20 cellular contexts compared by ENCODE assay signal in genomic region chr16:14963281-14964173, GRCh38. TPM values are rescaled to one million over a fixed set of nuclear protein-coding genes. Genes with fewer than 3 reads are reported as not detected.
DNase-seq lines count a peak whose midpoint lies in the region; ATAC-seq and TF ChIP-seq lines count a peak whose summit lies in the region.
"Had no signal": no experiment of that assay in that cellular context is flagged by ENCODE, and none has a peak within 500 bp of the region (broad histone marks: within the 10 kb centered on the region; RNA-seq: fewer than 3 reads in every experiment).

No MANE protein-coding gene starts in this region.

- H3K36me3 ChIP-seq in mucosa of descending colon (ENCODE audit: low read depth) (no peaks in the 10 kb centered on the region), upper lobe of right lung (no peaks in the 10 kb centered on the region)
- H3K36me3 ChIP-seq: MG63, SJSA1 had no signal

- no peak overlapping the region for H2AK5ac ChIP-seq in H9 (ENCODE audit: insufficient read length, low read length)

- H3K4ac ChIP-seq in H9 (ENCODE audit: low read depth, low read length): no peak overlapping the region

- no peak overlapping the region for H3K23ac ChIP-seq in H9 (ENCODE audit: insufficient read length, low read depth, low read length)

- CTCF ChIA-PET in activated CD8-positive, alpha-beta T cell treated with anti-CD3 and anti-CD28 coated beads for 36 hours (lab: Charles Lee): no interaction called here

- no peak overlapping the region for H3K18ac ChIP-seq in H9 (ENCODE audit: insufficient read length, low read depth, low read length)

- H4K91ac ChIP-seq in H9 (ENCODE audit: insufficient read length, low read depth, low read length): no peak overlapping the region

- H3K14ac ChIP-seq in H9 (ENCODE audit: insufficient read depth, low read length): no peak overlapping the region

- H2BK5ac ChIP-seq in H9 (ENCODE audit: insufficient read length, low read length): no peak overlapping the region

- H4K5ac ChIP-seq in H9 (ENCODE audit: insufficient read length, low read depth, low read length): no peak overlapping the region

- H3K23me2 ChIP-seq in H9 (ENCODE audit: insufficient read length, low read depth, low read length, poor library complexity, severe bottlenecking): no peaks in the 10 kb centered on the region

- no peaks in the 10 kb centered on the region for H3K79me2 ChIP-seq in H9 (ENCODE audit: insufficient read depth, low read length)

- no peak overlapping the region for H3K27ac Mint-ChIP-seq in H9
- H3K27ac Mint-ChIP-seq in chondrocyte (ENCODE audit: unreplicated experiment): no peak overlapping the region
- H3K27ac Mint-ChIP-seq in activated CD8-positive, alpha-beta T cell treated with anti-CD3 and anti-CD28 coated beads for 36 hours: no peak overlapping the region
- H3K27ac Mint-ChIP-seq: B cell; CD8-positive, alpha-beta T cell had no signal

- H3K9ac ChIP-seq in H9 (ENCODE audit: extremely low read depth, insufficient read length, low read length): no peak overlapping the region

- H2BK12ac ChIP-seq in H9 (ENCODE audit: insufficient read length, low read depth, low read length): no peak overlapping the region

- no peak for TF ChIP-seq CTCF in H9 (conservative IDR thresholded peaks at IDR 0.05)
- no peak for TF ChIP-seq CTCF in chondrocyte (IDR thresholded peaks at IDR 0.05)
- no peak for TF ChIP-seq CTCF in mucosa of descending colon (IDR thresholded peaks at IDR 0.05)
- no peak for TF ChIP-seq CTCF in upper lobe of right lung (IDR thresholded peaks at IDR 0.05)
- TF ChIP-seq CTCF in activated CD8-positive, alpha-beta T cell treated with anti-CD3 and anti-CD28 coated beads for 36 hours (IDR thresholded peaks at IDR 0.05): no peak

- no peak for DNase-seq in H9
- DNase-seq in chondrocyte (ENCODE audit: low spot score): peak; percentile 63
- no peak for DNase-seq in mucosa of descending colon
- no peak for DNase-seq in upper lobe of right lung
- DNase-seq in activated T-cell treated with anti-CD3 and anti-CD28 coated beads, Interleukin-2, amount 50 U/mL, for 48 hours: no peak
- no peak for DNase-seq in activated CD8-positive, alpha-beta T cell treated with anti-CD3 and anti-CD28 coated beads for 36 hours
- DNase-seq: Caco-2; CD8-positive, alpha-beta T cell; KG1; MG63; NCI-H1694; NCI-H2029 treated with DMSO at 0.1 percent for 48 hours; NCI-H526 treated with DMSO at 0.1 percent for 48 hours; Right ventricle myocardium superior; RPMI8226 had no signal

- H3K9me3 Mint-ChIP-seq in H9 (peaks cover 0 to 3% of the 10 kb centered on the region in 2 experiments; a peak in 3 of 5 replicates), chondrocyte (ENCODE audit: low read depth) (peaks cover 11% of the 10 kb centered on the region)
- peaks cover 5% of the 10 kb centered on the region for H3K9me3 Mint-ChIP-seq in activated CD8-positive, alpha-beta T cell treated with anti-CD3 and anti-CD28 coated beads for 36 hours

- no peak overlapping the region for H3K56ac ChIP-seq in H9 (ENCODE audit: insufficient read length, low read depth, low read length)

- no peaks in the 10 kb centered on the region for H3K36me3 Mint-ChIP-seq in H9 (ENCODE audit: insufficient read depth in 1 of 3, low read depth in 3 of 3)
- peaks cover 6% of the 10 kb centered on the region for H3K36me3 Mint-ChIP-seq in chondrocyte (ENCODE audit: low read depth)
- H3K36me3 Mint-ChIP-seq in activated CD8-positive, alpha-beta T cell treated with anti-CD3 and anti-CD28 coated beads for 36 hours (ENCODE audit: low read depth): no peaks in the 10 kb centered on the region
- H3K36me3 Mint-ChIP-seq: CD8-positive, alpha-beta T cell had no signal

- H3K4me1 Mint-ChIP-seq in H9 (peaks cover 4% of the 10 kb centered on the region in 2 experiments; a peak in 1 of 4 replicates), chondrocyte (ENCODE audit: low read depth) (no peaks in the 10 kb centered on the region)
- no peaks in the 10 kb centered on the region for H3K4me1 Mint-ChIP-seq in activated CD8-positive, alpha-beta T cell treated with anti-CD3 and anti-CD28 coated beads for 36 hours (ENCODE audit: low read depth)
- H3K4me1 Mint-ChIP-seq: B cell had no signal

- H3K4me2 ChIP-seq in H9 (ENCODE audit: insufficient read depth, insufficient read length, low read length): no peak overlapping the region

- no CpG with 5 or more reads among the region's 8 CpGs for WGBS in H9 (ENCODE audit: extremely low coverage, insufficient read length, low lambda C conversion rate)

- no peaks in the 10 kb centered on the region for H3K4me1 ChIP-seq in H9 (ENCODE audit: insufficient read depth, low read length)
- H3K4me1 ChIP-seq in mucosa of descending colon (ENCODE audit: low read depth): no peaks in the 10 kb centered on the region
- H3K4me1 ChIP-seq in upper lobe of right lung: no peaks in the 10 kb centered on the region
- H3K4me1 ChIP-seq: Caco-2, SJSA1 had no signal

- no peak overlapping the region for H2BK20ac ChIP-seq in H9 (ENCODE audit: low read depth, low read length, poor library complexity, severe bottlenecking)

- intact Hi-C loops in mucosa of descending colon (cut with DNase I, micrococcal nuclease) (no loop called here), upper lobe of right lung (cut with DNase I) (no loop called here)
- intact Hi-C loops in activated CD8-positive, alpha-beta T cell treated with anti-CD3 and anti-CD28 coated beads for 36 hours (cut with micrococcal nuclease): no loop called here

- POLR2A ChIA-PET in activated CD8-positive, alpha-beta T cell treated with anti-CD3 and anti-CD28 coated beads for 36 hours (lab: Charles Lee): no interaction called here

- H3K27ac ChIP-seq in H9 (ENCODE audit: insufficient read length, low read depth, low read length) (no peak overlapping the region), upper lobe of right lung (no peak overlapping the region)
- H3K27ac ChIP-seq: C4-2B, SJSA1 had no signal

- H4K20me1 ChIP-seq in H9 (ENCODE audit: control insufficient read depth, insufficient read depth, insufficient read length): no peaks in the 10 kb centered on the region

- H3K4me3 Mint-ChIP-seq in H9 (no peak overlapping the region), chondrocyte (ENCODE audit: unreplicated experiment) (no peak overlapping the region)
- no peak overlapping the region for H3K4me3 Mint-ChIP-seq in activated CD8-positive, alpha-beta T cell treated with anti-CD3 and anti-CD28 coated beads for 36 hours
- H3K4me3 Mint-ChIP-seq: B cell; CD8-positive, alpha-beta T cell had no signal

- H3K27me3 ChIP-seq in H9 (ENCODE audit: insufficient read depth, low read length) (no peaks in the 10 kb centered on the region), upper lobe of right lung (no peaks in the 10 kb centered on the region)

- no peaks in the 10 kb centered on the region for H3K79me1 ChIP-seq in H9 (ENCODE audit: insufficient read depth, low read depth, low read length, poor library complexity, severe bottlenecking)

- H3K4me3 ChIP-seq in mucosa of descending colon (no peak overlapping the region), upper lobe of right lung (no peak overlapping the region)
- H3K4me3 ChIP-seq: MG63, SJSA1 had no signal

- H2AFZ ChIP-seq in H9 (ENCODE audit: low read length): no peak overlapping the region

- ATAC-seq in mucosa of descending colon (peak; percentile 14), upper lobe of right lung (peak; percentile 28), SK-N-SH treated with all-trans-retinoic acid at 6 μM for 48 hours (no peak), HG02678 (IDR thresholded peaks at IDR 0.05; ENCODE audit: unreplicated experiment) (no peak)
- no peak for ATAC-seq in activated CD8-positive, alpha-beta T cell treated with anti-CD3 and anti-CD28 coated beads for 36 hours
- ATAC-seq: CD8-positive, alpha-beta T cell had no signal

- no peak overlapping the region for H4K8ac ChIP-seq in H9 (replicated peaks; ENCODE audit: insufficient read length, low read depth, low read length)

- H3K9me3 ChIP-seq in H9 (ENCODE audit: control insufficient read depth, low read depth, low read length) (no peaks in the 10 kb centered on the region), mucosa of descending colon (no peaks in the 10 kb centered on the region), upper lobe of right lung (no peaks in the 10 kb centered on the region)
- H3K9me3 ChIP-seq: Caco-2, SJSA1 had no signal

- no peak overlapping the region for H3T11ph ChIP-seq in H9 (ENCODE audit: low read length)

- H3K27me3 Mint-ChIP-seq in H9 (ENCODE audit: low read depth) (no peaks in the 10 kb centered on the region), chondrocyte (ENCODE audit: low read depth) (peaks cover 6% of the 10 kb centered on the region)
- peaks cover 9% of the 10 kb centered on the region for H3K27me3 Mint-ChIP-seq in activated CD8-positive, alpha-beta T cell treated with anti-CD3 and anti-CD28 coated beads for 36 hours

- 0 out of 2 replicates have a peak overlapping the region, but pooled peaks have one; percentile 46 for H2BK15ac ChIP-seq in H9 (ENCODE audit: low read depth, low read length)

- no peak overlapping the region for H2BK120ac ChIP-seq in H9 (ENCODE audit: low read depth, low read length, poor library complexity, severe bottlenecking)

TF ChIP-seq in SK-N-SH treated with all-trans-retinoic acid at 6 μM for 48 hours, 23 proteins besides CTCF, POLR2A, EP300 and RAD21:
- no peak for TF ChIP-seq ZNF70 (CRISPR knock-in tag; IDR thresholded peaks at IDR 0.05)

RNA-seq across cellular contexts. Expression of gene PDXDC1, which starts 11.3 kb away (rescaled TPM):
- total RNA-seq in H9 (2021) (106 and 112 TPM in 2 replicates), chondrocyte (120 to 156 TPM (median 125 TPM) in 3 replicates), mucosa of descending colon (100 to 1,000 TPM; 161 to 258 (median 233) TPM), upper lobe of right lung (100 TPM)
- total RNA-seq in activated CD8-positive, alpha-beta T cell treated with anti-CD3 and anti-CD28 coated beads for 36 hours: 10 to 100 TPM; 44.6 to 45.0 TPM

RNA-seq across cellular contexts. Expression of gene NPIPA1, which starts 26.3 kb away (rescaled TPM):
- total RNA-seq in H9 (2021): 123 and 130 TPM in 2 replicates
- total RNA-seq in chondrocyte: 119 to 145 TPM (median 143 TPM) in 3 replicates
- total RNA-seq in mucosa of descending colon: 100 to 1,000 TPM in 1 of 3 donors, 10 to 100 TPM in 2; 61.6 to 149 (median 96.3) TPM
- total RNA-seq in upper lobe of right lung: 91.6 TPM
- 10 to 100 TPM; 76.9 to 77.3 TPM for total RNA-seq in activated CD8-positive, alpha-beta T cell treated with anti-CD3 and anti-CD28 coated beads for 36 hours

Comparison
In these comparisons a context has a peak if more than half of its experiments do, and no peak if none do; other contexts are left out.
1. ATAC-seq: peak in mucosa of descending colon (single experiment) and upper lobe of right lung (single experiment); none in SK-N-SH treated with all-trans-retinoic acid at 6 μM for 48 hours (single experiment), activated CD8-positive, alpha-beta T cell treated with anti-CD3 and anti-CD28 coated beads for 36 hours (single experiment) and HG02678 (single experiment).